ENCODE assay signal across 22 cellular contexts in the genomic region with DNA sequence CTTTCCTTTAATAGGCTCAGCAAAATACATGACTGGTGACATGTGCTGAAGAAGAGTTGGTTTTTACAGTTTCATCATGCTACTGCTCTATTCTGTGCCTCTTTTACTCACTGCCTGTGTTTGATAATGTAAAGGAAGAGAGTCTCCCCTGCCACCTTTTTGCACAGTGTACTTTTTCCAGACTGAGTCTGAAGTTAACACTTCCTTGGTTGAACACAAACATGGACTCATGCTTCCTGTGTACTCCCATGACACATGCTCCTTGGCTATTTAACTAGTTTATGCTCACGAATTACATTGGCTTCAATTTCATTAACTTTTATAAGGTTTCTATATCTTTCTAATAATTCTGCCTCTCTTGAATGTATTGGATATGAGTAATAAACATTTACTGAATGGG.
"Had no signal": no experiment of that assay in that cellular context is flagged by ENCODE, and none has a peak within 500 bp of the region (broad histone marks: within the 10 kb centered on the region; RNA-seq: fewer than 3 reads in every experiment).

No MANE protein-coding gene starts in this region.

- DNase-seq: dorsolateral prefrontal cortex; effector CD4-positive, alpha-beta T cell; hypothalamus; immature natural killer cell; islet precursor cell; kidney glomerular epithelial cell; left colon; naive B cell; nucleus accumbens; psoas muscle; right cardiac atrium; sigmoid colon; spleen; stimulated activated CD4-positive, alpha-beta T cell treated with anti-CD3 and anti-CD28 coated beads, Interleukin-4, amount 100 ng/mL, for 4 hours; stimulated activated naive CD8-positive, alpha-beta T cell treated with anti-CD3 and anti-CD28 coated beads, Interleukin-15, Interleukin-2, amounts not matched to agents 100 U/mL and 50 U/mL, for 24 hours; substantia nigra; testis; tibial artery had no signal

- H3K27me3 ChIP-seq: dorsolateral prefrontal cortex, sigmoid colon, spleen, testis, tibial artery had no signal

- H3K27ac ChIP-seq: dorsolateral prefrontal cortex, psoas muscle, sigmoid colon, skin epidermis, spleen, testis, tibial artery had no signal

- H3K4me1 ChIP-seq: psoas muscle, sigmoid colon, spleen, testis, tibial artery had no signal

- H3K36me3 ChIP-seq: sigmoid colon, spleen, tibial artery had no signal

- ATAC-seq: left colon; natural killer cell treated with Interleukin-12 subunit alpha and Interleukin-12 subunit beta and Interleukin-15 and Interleukin-18, amount 100 ng/mL, for 72 hours; psoas muscle; right cardiac atrium; stimulated activated memory B cell treated with anti-CD40 and anti-IgM and Interleukin-4, amounts not matched to agents 10 μg/mL and 1 μg/mL and 100 μg/mL, for 72 hours; stimulated activated naive CD8-positive, alpha-beta T cell treated with anti-CD3 and anti-CD28 coated beads, Interleukin-15, Interleukin-2, amounts not matched to agents 100 U/mL and 50 U/mL, for 24 hours had no signal

- H3K9me3 ChIP-seq: psoas muscle, sigmoid colon, testis, tibial artery had no signal

- H3K4me3 ChIP-seq: dorsolateral prefrontal cortex, lung, psoas muscle, sigmoid colon, skin epidermis, spleen, testis, tibial artery had no signal
